10 cellular contexts compared by ENCODE assay signal in genomic region chr19:32351807-32352630, GRCh38. TPM values are rescaled to one million over a fixed set of nuclear protein-coding genes. Genes with fewer than 3 reads are reported as not detected.
DNase-seq lines count a peak whose midpoint lies in the region; ATAC-seq and TF ChIP-seq lines count a peak whose summit lies in the region.
"Had no signal": no experiment of that assay in that cellular context is flagged by ENCODE, and none has a peak within 500 bp of the region (broad histone marks: within the 10 kb centered on the region; RNA-seq: fewer than 3 reads in every experiment).

No MANE protein-coding gene starts in this region.

- TF ChIP-seq CTCF in HCT116 (IDR thresholded peaks at IDR 0.05 in 2 of 3, conservative IDR thresholded peaks at IDR 0.05 in 1 of 3; ENCODE audit: borderline replicate concordance in 1 of 3, insufficient read depth in 1 of 3, low read depth in 2 of 3, low read length in 2 of 3) (no peak), PC-3 (conservative IDR thresholded peaks at IDR 0.05; ENCODE audit: low read depth, low read length) (no peak), coronary artery (IDR thresholded peaks at IDR 0.05) (no peak), sigmoid colon (IDR thresholded peaks at IDR 0.05) (no peak)

- TF ChIP-seq EP300 in sigmoid colon (IDR thresholded peaks at IDR 0.05), result no peak

- H3K4me3 ChIP-seq in HCT116 (replicated peaks in 1 of 2; ENCODE audit: low read depth in 1 of 2, low read length in 2 of 2) (no peak overlapping the region; a peak in 1 of 4 replicates), PC-3 (ENCODE audit: low read length) (peak overlapping the region; percentile 49; the same call in 1 of the 2 replicates), coronary artery (peak overlapping the region; percentile 11), skeletal muscle satellite cell (ENCODE audit: low read length) (peak overlapping the region; percentile 46), sigmoid colon (no peak overlapping the region)
- H3K4me3 ChIP-seq: pancreas had no signal

- BruUV-seq in HCT116 (replicated peaks; lab: Mats Ljungman, UMichigan) (no TSS peak), PC-3 (replicated peaks; lab: Mats Ljungman, UMichigan) (no TSS peak)

- 65 to 81% methylated on average over 2 of the region's 2 CpGs for WGBS in sigmoid colon, 2 donors

- peaks cover 54 to 58% of the 10 kb centered on the region in 2 experiments; a peak in 3 of 4 replicates for H3K36me3 ChIP-seq in HCT116 (ENCODE audit: control insufficient read depth in 1 of 2, insufficient read depth in 2 of 2, low read length in 2 of 2)
- H3K36me3 ChIP-seq in PC-3 (ENCODE audit: low read depth, low read length), result peaks cover 21% of the 10 kb centered on the region
- H3K36me3 ChIP-seq in skeletal muscle satellite cell (ENCODE audit: insufficient read depth, low read length), result peaks cover 69% of the 10 kb centered on the region
- H3K36me3 ChIP-seq in sigmoid colon, result peaks cover 9 to 81% (median 21%) of the 10 kb centered on the region in 4 donors

- H3K27ac ChIP-seq in HCT116 (ENCODE audit: low read depth, low read length) (peak overlapping the region; percentile 50; the same call in 1 of the 2 replicates), PC-3 (ENCODE audit: low read length) (peak overlapping the region; percentile 94), coronary artery (peak overlapping the region; percentile 76 to 80), sigmoid colon (peak overlapping the region in 2 of 4 donors; percentile 65 to 66)

- H3K9ac ChIP-seq in HCT116 (ENCODE audit: low read length), result no peak overlapping the region
- H3K9ac ChIP-seq in PC-3 (ENCODE audit: low read length), result peak overlapping the region; percentile 54
- peak overlapping the region; percentile 63 for H3K9ac ChIP-seq in skeletal muscle satellite cell (ENCODE audit: low read depth, low read length)

- no peak overlapping the region for H2AFZ ChIP-seq in HCT116 (ENCODE audit: low read depth, low read length, poor library complexity, severe bottlenecking)
- H2AFZ ChIP-seq in PC-3 (ENCODE audit: low read length), result no peak overlapping the region

- H4K20me1 ChIP-seq in HCT116 (ENCODE audit: insufficient read depth), result no peaks in the 10 kb centered on the region
- H4K20me1 ChIP-seq in PC-3 (ENCODE audit: low read length), result no peaks in the 10 kb centered on the region

- H3K79me2 ChIP-seq in HCT116 (ENCODE audit: insufficient read depth, low read length) (peaks cover 85% of the 10 kb centered on the region), PC-3 (ENCODE audit: low read length) (peaks cover 72% of the 10 kb centered on the region)

- peak; percentile 42; the same call in 1 of the 2 replicates for ATAC-seq in HCT116
- ATAC-seq in PC-3, result peak; percentile 31
- no peak for ATAC-seq in GM21529 (IDR thresholded peaks at IDR 0.05; ENCODE audit: unreplicated experiment)
- ATAC-seq: T-helper 17 cell had no signal

- H3K9me2 ChIP-seq in HCT116 (ENCODE audit: insufficient read depth) (no peaks in the 10 kb centered on the region), PC-3 (replicated peaks; ENCODE audit: low read length) (no peaks in the 10 kb centered on the region)

- RAD21 ChIA-PET in HCT116 (lab: Charles Lee; ENCODE audit: low non-redundant PET in 1 of 2, low total read pairs in 2 of 2, uncharacterized antibody in 2 of 2, unreplicated experiment in 2 of 2), result no interaction called here

- DNase-seq in HCT116 (ENCODE audit: low read depth, low spot score) (no peak), PC-3 (peak; percentile 64), coronary artery (ENCODE audit: low spot score) (no peak), NCI-H1436 (lab: John Stamatoyannopoulos, UW) (no peak), sigmoid colon (no peak), D341Med (ENCODE audit: low spot score) (no peak)
- DNase-seq: T-helper 17 cell had no signal

- peak overlapping the region; percentile 45 for H3K4me2 ChIP-seq in HCT116 (ENCODE audit: low read length)
- H3K4me2 ChIP-seq in PC-3 (ENCODE audit: low read length), result peak overlapping the region; percentile 82
- peak overlapping the region; percentile 77 for H3K4me2 ChIP-seq in skeletal muscle satellite cell (ENCODE audit: low read length)

- H3K4me1 ChIP-seq in HCT116 (ENCODE audit: control insufficient read depth in 1 of 2, insufficient read depth in 2 of 2, low read length in 2 of 2) (peaks cover 23 to 31% of the 10 kb centered on the region in 2 experiments), PC-3 (ENCODE audit: insufficient read depth, low read length) (peaks cover 56% of the 10 kb centered on the region), skeletal muscle satellite cell (ENCODE audit: control insufficient read depth, insufficient read depth, low read length) (peaks cover 39% of the 10 kb centered on the region), sigmoid colon (peaks cover 0 to 47% (median 43%) of the 10 kb centered on the region in 4 donors)

- no peak for TF ChIP-seq RAD21 in HCT116 (IDR thresholded peaks at IDR 0.05; ENCODE audit: low read depth)

- H3K27me3 ChIP-seq in HCT116 (ENCODE audit: insufficient read depth, low read length), result no peaks in the 10 kb centered on the region
- no peaks in the 10 kb centered on the region for H3K27me3 ChIP-seq in PC-3 (ENCODE audit: low read length)
- no peaks in the 10 kb centered on the region for H3K27me3 ChIP-seq in skeletal muscle satellite cell (ENCODE audit: control insufficient read depth, insufficient read depth, low read length)
- H3K27me3 ChIP-seq in sigmoid colon, result no peaks in the 10 kb centered on the region
- H3K27me3 ChIP-seq: pancreas had no signal

- POLR2A ChIA-PET in HCT116 (lab: Charles Lee) (no interaction called here), PC-3 (lab: Charles Lee; ENCODE audit: unreplicated experiment) (no interaction called here)

- CTCF ChIA-PET in HCT116 (lab: Charles Lee), result no interaction called here
- CTCF ChIA-PET in PC-3 (lab: Charles Lee), result no interaction called here

- no peak for TF ChIP-seq POLR2A in HCT116 (IDR thresholded peaks at IDR 0.05; ENCODE audit: borderline replicate concordance, extremely low read depth, insufficient read depth, insufficient read length)
- TF ChIP-seq POLR2A in sigmoid colon (IDR thresholded peaks at IDR 0.05), result no peak

- intact Hi-C loops in HCT116 (cut with micrococcal nuclease), result no loop called here
- intact Hi-C loops in PC-3 (cut with micrococcal nuclease), result loop anchor here (2.0 kb wide), 1 partner anchor 21 kb away; no protein-coding TSS in a partner anchor
- intact Hi-C loops in sigmoid colon (cut with DNase I), result no loop called here

- H3F3A ChIP-seq in PC-3 (ENCODE audit: low read length, unreplicated experiment), result no peaks in the 10 kb centered on the region

- H3K9me3 ChIP-seq in HCT116 (ENCODE audit: control insufficient read depth in 1 of 2, insufficient read depth in 1 of 2, low read depth in 1 of 2, low read length in 2 of 2), result no peaks in the 10 kb centered on the region
- H3K9me3 ChIP-seq in PC-3 (ENCODE audit: low read length), result no peaks in the 10 kb centered on the region
- H3K9me3 ChIP-seq in skeletal muscle satellite cell (replicated peaks; ENCODE audit: low read length), result no peaks in the 10 kb centered on the region
- H3K9me3 ChIP-seq in sigmoid colon, result no peaks in the 10 kb centered on the region
- H3K9me3 ChIP-seq: pancreas had no signal

TF ChIP-seq in HCT116, 20 proteins besides CTCF, POLR2A, EP300 and RAD21:
- TF ChIP-seq TCF7L2 (IDR thresholded peaks at IDR 0.05; ENCODE audit: borderline replicate concordance, extremely low read depth, insufficient read depth, insufficient read length) (no peak), SP1 (IDR thresholded peaks at IDR 0.05; ENCODE audit: low read depth) (no peak; the same call in 1 of the 2 replicates), ZFX (IDR thresholded peaks at IDR 0.05) (no peak), EZH2phosphoT487 (IDR thresholded peaks at IDR 0.05; ENCODE audit: borderline replicate concordance) (no peak), ELF1 (IDR thresholded peaks at IDR 0.05; ENCODE audit: borderline replicate concordance, low read depth) (no peak), SRF (IDR thresholded peaks at IDR 0.05; ENCODE audit: low read depth) (peak; percentile 39; the same call in 1 of the 2 replicates), ZNF274 (IDR thresholded peaks at IDR 0.05; ENCODE audit: low read depth, low read length) (no peak), POLR2AphosphoS5 (IDR thresholded peaks at IDR 0.05; ENCODE audit: low read depth, low read length) (no peak)

RNA-seq across cellular contexts. Expression of gene ZNF507, which starts 6.6 kb away (rescaled TPM):
- total RNA-seq in HCT116 (2021; ENCODE audit: unreplicated experiment), result 27.4 TPM
- polyA plus RNA-seq in HCT116 (2012), result 8.1 and 10.3 TPM in 2 replicates
- 4.9 and 7.1 TPM in 2 replicates for total RNA-seq in PC-3 (2014; rRNA removed)
- 8.3 and 8.6 TPM in 2 replicates for total RNA-seq in skeletal muscle satellite cell (2012; rRNA removed)
- 10 to 100 TPM; 19.3 to 27.1 (median 23.7) TPM for total RNA-seq in sigmoid colon
- polyA plus RNA-seq in sigmoid colon, result 1 to 10 TPM; 2.1 to 7.2 (median 3.6) TPM

RNA-seq across cellular contexts. Expression of gene DPY19L3, which starts 53.6 kb away (rescaled TPM):
- total RNA-seq in HCT116 (2021; ENCODE audit: unreplicated experiment), result 14.5 TPM
- 3.7 and 5.0 TPM in 2 replicates for polyA plus RNA-seq in HCT116 (2012)
- 4.0 and 4.4 TPM in 2 replicates for total RNA-seq in PC-3 (2014; rRNA removed)
- total RNA-seq in skeletal muscle satellite cell (2012; rRNA removed), result 28.6 and 37.5 TPM in 2 replicates
- total RNA-seq in sigmoid colon, result 10 to 100 TPM; 11.4 to 33.5 (median 25.0) TPM
- polyA plus RNA-seq in sigmoid colon, result 1 to 10 TPM; 1.2 to 4.0 (median 1.4) TPM

Comparison
In these comparisons a context has a peak if more than half of its experiments do, and no peak if none do; other contexts are left out.
1. H3K4me3 ChIP-seq: peak in PC-3 (single experiment), coronary artery (single experiment) and skeletal muscle satellite cell (single experiment); none in HCT116 (0 of 2) and sigmoid colon (0 of 4).
2. Peak in every context shown above with its lines, with median percentiles within 50 percentile points of each other: H3K4me2 ChIP-seq.